Comparison of ENCODE assay signal across 16 cellular contexts in the genomic region with DNA sequence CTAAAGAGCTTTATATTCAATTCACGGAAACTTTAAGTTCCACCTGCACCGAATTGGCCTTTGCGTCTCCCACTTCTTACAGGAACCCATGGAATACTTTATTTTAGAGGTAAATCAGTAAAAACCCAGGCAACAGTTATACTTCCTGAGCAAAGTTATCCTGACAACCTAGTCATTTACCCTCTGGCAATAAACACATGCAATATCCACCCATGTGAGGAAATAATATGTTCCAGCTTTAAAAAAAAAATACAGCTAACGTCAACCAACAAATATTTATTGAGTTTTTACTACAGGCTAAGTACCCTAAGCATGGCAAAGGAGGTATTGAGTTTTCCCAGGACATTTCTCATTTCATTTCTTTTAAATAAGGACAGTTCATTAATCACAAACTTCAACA.
"Had no signal": no experiment of that assay in that cellular context is flagged by ENCODE, and none has a peak within 500 bp of the region (broad histone marks: within the 10 kb centered on the region; RNA-seq: fewer than 3 reads in every experiment).

No MANE protein-coding gene starts in this region.

- H3K9me3 Mint-ChIP-seq: activated CD8-positive, alpha-beta T cell treated with anti-CD3 and anti-CD28 coated beads for 36 hours; activated T-cell treated with anti-CD3 and anti-CD28 coated beads, Interleukin-2, amount 50 U/mL, for 72 hours; immature natural killer cell; memory B cell; nephron; stimulated activated naive CD8-positive, alpha-beta T cell treated with anti-CD3 and anti-CD28 coated beads, Interleukin-15, Interleukin-2, amounts not matched to agents 100 ng/mL and 50 ng/mL, for 24 hours had no signal

- H3K4me3 Mint-ChIP-seq: activated CD8-positive, alpha-beta T cell treated with anti-CD3 and anti-CD28 coated beads for 36 hours; activated T-cell treated with anti-CD3 and anti-CD28 coated beads, Interleukin-2, amount 50 U/mL, for 72 hours; immature natural killer cell; memory B cell; nephron; stimulated activated naive CD8-positive, alpha-beta T cell treated with anti-CD3 and anti-CD28 coated beads, Interleukin-15, Interleukin-2, amounts not matched to agents 100 ng/mL and 50 ng/mL, for 24 hours had no signal

- ATAC-seq: activated CD8-positive, alpha-beta T cell treated with anti-CD3 and anti-CD28 coated beads for 36 hours; activated T-cell treated with anti-CD3 and anti-CD28 coated beads, Interleukin-2, amount 50 U/mL, for 72 hours had no signal

- H3K27me3 Mint-ChIP-seq: stimulated activated naive CD8-positive, alpha-beta T cell treated with anti-CD3 and anti-CD28 coated beads, Interleukin-15, Interleukin-2, amounts not matched to agents 100 ng/mL and 50 ng/mL, for 24 hours had no signal

- H3K4me3 ChIP-seq: coronary artery had no signal

- H3K36me3 ChIP-seq: WERI-Rb-1 had no signal

- H3K27ac ChIP-seq: coronary artery, WERI-Rb-1 had no signal

- H3K36me3 Mint-ChIP-seq: immature natural killer cell, memory B cell had no signal

- DNase-seq: activated CD4-positive, alpha-beta T cell treated with anti-CD3 and anti-CD28 coated beads for 4 hours; activated CD8-positive, alpha-beta memory T cell treated with anti-CD3 and anti-CD28 coated beads, Interleukin-2, amount 50 U/mL, for 4 hours; activated CD8-positive, alpha-beta T cell treated with anti-CD3 and anti-CD28 coated beads for 36 hours; activated T-cell treated with anti-CD3 and anti-CD28 coated beads, Interleukin-2, amount 50 U/mL, for 72 hours; effector memory CD4-positive, alpha-beta T cell; erythroblast; immature natural killer cell; occipital lobe; stimulated activated CD4-positive, alpha-beta T cell treated with anti-CD3 and anti-CD28 coated beads, Interleukin-15, amount 100 ng/mL, for 24 hours; stimulated activated CD4-positive, alpha-beta T cell treated with anti-CD3 and anti-CD28 coated beads, Interleukin-4, amount 100 ng/mL, for 24 hours; T1000; WERI-Rb-1 had no signal

- H3K27ac Mint-ChIP-seq: activated CD8-positive, alpha-beta T cell treated with anti-CD3 and anti-CD28 coated beads for 36 hours; activated T-cell treated with anti-CD3 and anti-CD28 coated beads, Interleukin-2, amount 50 U/mL, for 72 hours; immature natural killer cell; memory B cell; stimulated activated naive CD8-positive, alpha-beta T cell treated with anti-CD3 and anti-CD28 coated beads, Interleukin-15, Interleukin-2, amounts not matched to agents 100 ng/mL and 50 ng/mL, for 24 hours had no signal

- H3K4me1 Mint-ChIP-seq: immature natural killer cell, memory B cell had no signal
